14 cellular contexts compared by ENCODE assay signal in genomic region chr16:11249233-11250061, GRCh38. TPM values are rescaled to one million over a fixed set of nuclear protein-coding genes. Genes with fewer than 3 reads are reported as not detected.
DNase-seq lines count a peak whose midpoint lies in the region; ATAC-seq lines count a peak whose summit lies in the region.
"Had no signal": no experiment of that assay in that cellular context is flagged by ENCODE, and none has a peak within 500 bp of the region (broad histone marks: within the 10 kb centered on the region; RNA-seq: fewer than 3 reads in every experiment).

No MANE protein-coding gene starts in this region.

- no peak overlapping the region for H2AFZ ChIP-seq in mesenchymal stem cell (ENCODE audit: low read depth, low read length)

- H3K9me3 ChIP-seq in T-helper 17 cell (ENCODE audit: control insufficient read depth, low read length, poor library complexity, severe bottlenecking) (no peaks in the 10 kb centered on the region), mesenchymal stem cell (ENCODE audit: control insufficient read depth, low read length) (no peaks in the 10 kb centered on the region)
- H3K9me3 ChIP-seq: A549, Caco-2, heart left ventricle, psoas muscle had no signal

- peaks cover 32% of the 10 kb centered on the region for H3K4me1 ChIP-seq in mesenchymal stem cell (ENCODE audit: control insufficient read depth, insufficient read depth, low read depth, low read length)
- H3K4me1 ChIP-seq: A549, Caco-2, psoas muscle had no signal

- H2BK12ac ChIP-seq in mesenchymal stem cell (ENCODE audit: low read length in 2 of 2): peak overlapping the region in 1 of 2 experiments; percentile 21

- H4K91ac ChIP-seq in mesenchymal stem cell (ENCODE audit: low read length): peak overlapping the region; percentile 83

- H3K4me2 ChIP-seq in mesenchymal stem cell (ENCODE audit: low read length, poor library complexity, severe bottlenecking): no peak overlapping the region
- H3K4me2 ChIP-seq: A549 had no signal

- H3K27ac Mint-ChIP-seq in activated CD4-positive, alpha-beta T cell treated with anti-CD3 and anti-CD28 coated beads, Interleukin-2, amount 10 ng/mL, durations not matched to agents 24 days and 14 days: peak overlapping the region; percentile 58
- no peak overlapping the region for H3K27ac Mint-ChIP-seq in T-helper 17 cell

- DNase-seq in activated CD4-positive, alpha-beta T cell treated with anti-CD3 and anti-CD28 coated beads, Interleukin-2, amount 10 ng/mL, durations not matched to agents 24 days and 14 days: no peak
- DNase-seq in activated CD4-positive, alpha-beta T cell treated with anti-CD3 and anti-CD28 coated beads for 1 hour: no peak
- DNase-seq in T-helper 17 cell: no peak
- no peak for DNase-seq in mesenchymal stem cell
- no peak for DNase-seq in NOMO-1 treated with DMSO at 0.1 percent for 48 hours (lab: John Stamatoyannopoulos, UW; ENCODE audit: unreplicated experiment)
- DNase-seq in OCI-M1 (lab: John Stamatoyannopoulos, UW): no peak
- DNase-seq: Caco-2; central memory CD4-positive, alpha-beta T cell; HFFc6; psoas muscle had no signal

- peaks cover 5% of the 10 kb centered on the region for H3K79me1 ChIP-seq in mesenchymal stem cell (replicated peaks; ENCODE audit: low read length, poor library complexity, severe bottlenecking)

- H3K27me3 Mint-ChIP-seq in activated CD4-positive, alpha-beta T cell treated with anti-CD3 and anti-CD28 coated beads, Interleukin-2, amount 10 ng/mL, durations not matched to agents 24 days and 14 days: no peaks in the 10 kb centered on the region
- H3K27me3 Mint-ChIP-seq in T-helper 17 cell: no peaks in the 10 kb centered on the region

- H3K14ac ChIP-seq in mesenchymal stem cell (ENCODE audit: low read length in 2 of 2): no peak overlapping the region

- no peak overlapping the region for H2BK15ac ChIP-seq in mesenchymal stem cell (ENCODE audit: low read depth, poor library complexity, severe bottlenecking)

- H2BK5ac ChIP-seq in mesenchymal stem cell (ENCODE audit: low read depth, low read length, poor library complexity, severe bottlenecking): no peak overlapping the region

- intact Hi-C loops in activated CD4-positive, alpha-beta T cell treated with anti-CD3 and anti-CD28 coated beads, Interleukin-2, amount 10 ng/mL, durations not matched to agents 24 days and 14 days (cut with micrococcal nuclease): loop anchor here (5.0 to 10.0 kb wide), 2 partner anchors 67 to 335 kb away; partner anchors contain the start of gene LITAF

- no peaks in the 10 kb centered on the region for H3K9me3 Mint-ChIP-seq in activated CD4-positive, alpha-beta T cell treated with anti-CD3 and anti-CD28 coated beads, Interleukin-2, amount 10 ng/mL, durations not matched to agents 24 days and 14 days
- H3K9me3 Mint-ChIP-seq: HFFc6 had no signal

- H3K4me3 ChIP-seq in mesenchymal stem cell (ENCODE audit: insufficient read depth in 1 of 2, low read depth in 1 of 2, low read length in 2 of 2): no peak overlapping the region
- H3K4me3 ChIP-seq: A549, heart left ventricle, psoas muscle had no signal

- H3K4me1 Mint-ChIP-seq in activated CD4-positive, alpha-beta T cell treated with anti-CD3 and anti-CD28 coated beads, Interleukin-2, amount 10 ng/mL, durations not matched to agents 24 days and 14 days: peaks cover 58% of the 10 kb centered on the region
- peaks cover 29% of the 10 kb centered on the region for H3K4me1 Mint-ChIP-seq in T-helper 17 cell

- no peak for ATAC-seq in T-helper 17 cell
- ATAC-seq: A549, heart left ventricle had no signal

- no peaks in the 10 kb centered on the region for H3K27me3 ChIP-seq in mesenchymal stem cell (ENCODE audit: control insufficient read depth in 1 of 2, insufficient read depth in 1 of 2, low read length in 2 of 2)
- H3K27me3 ChIP-seq: heart left ventricle had no signal

- H3K27ac ChIP-seq in mesenchymal stem cell (ENCODE audit: low read length, poor library complexity, severe bottlenecking): no peak overlapping the region
- H3K27ac ChIP-seq: A549, heart left ventricle, psoas muscle, VCaP had no signal

- WGBS in mesenchymal stem cell: 95% methylated on average over 61 of the region's 63 CpGs

- peak overlapping the region; percentile 8 for H4K8ac ChIP-seq in mesenchymal stem cell (ENCODE audit: low read length)

- H3K23ac ChIP-seq in mesenchymal stem cell (ENCODE audit: low read length in 2 of 2): no peak overlapping the region

- no peak overlapping the region for H3K4me3 Mint-ChIP-seq in activated CD4-positive, alpha-beta T cell treated with anti-CD3 and anti-CD28 coated beads, Interleukin-2, amount 10 ng/mL, durations not matched to agents 24 days and 14 days
- H3K4me3 Mint-ChIP-seq in T-helper 17 cell: peak overlapping the region; percentile 31
- H3K4me3 Mint-ChIP-seq: HFFc6 had no signal

- peak overlapping the region in 1 of 2 experiments; percentile 19 for H3K18ac ChIP-seq in mesenchymal stem cell (ENCODE audit: low read depth in 1 of 2, low read length in 2 of 2)

- no peak overlapping the region for H2BK120ac ChIP-seq in mesenchymal stem cell (ENCODE audit: low read depth, low read length)

- H3K9ac ChIP-seq in mesenchymal stem cell (ENCODE audit: low read length): no peak overlapping the region

- H3K4ac ChIP-seq in mesenchymal stem cell (ENCODE audit: low read depth in 1 of 2, low read length in 2 of 2): peak overlapping the region in 1 of 2 experiments; percentile 18

- H3K36me3 ChIP-seq in mesenchymal stem cell (ENCODE audit: control insufficient read depth in 1 of 2, insufficient read depth in 2 of 2, low read depth in 1 of 2, low read length in 2 of 2): peaks cover 0 to 27% of the 10 kb centered on the region in 2 experiments

- H2AK5ac ChIP-seq in mesenchymal stem cell (ENCODE audit: low read length, severe bottlenecking): no peak overlapping the region

- H3K36me3 Mint-ChIP-seq in activated CD4-positive, alpha-beta T cell treated with anti-CD3 and anti-CD28 coated beads, Interleukin-2, amount 10 ng/mL, durations not matched to agents 24 days and 14 days (ENCODE audit: low read depth): peaks cover 58% of the 10 kb centered on the region
- peaks cover 2% of the 10 kb centered on the region for H3K36me3 Mint-ChIP-seq in T-helper 17 cell (ENCODE audit: low read depth)

RNA-seq across cellular contexts. Expression of gene SOCS1, which starts 6.6 kb away (rescaled TPM):
- 152 and 153 TPM in 2 replicates for total RNA-seq in activated CD4-positive, alpha-beta T cell treated with anti-CD3 and anti-CD28 coated beads, Interleukin-2, amount 10 ng/mL, durations not matched to agents 24 days and 14 days
- 10 to 100 TPM; 42.1 to 49.5 TPM for total RNA-seq in T-helper 17 cell
- polyA plus RNA-seq in mesenchymal stem cell (2013, experiment 1 of 2): 22.8 TPM
- 21.9 TPM for polyA plus RNA-seq in mesenchymal stem cell (2013, experiment 2 of 2)

RNA-seq across cellular contexts. Expression of gene TNP2, which starts 19.7 kb away (rescaled TPM):
- total RNA-seq in activated CD4-positive, alpha-beta T cell treated with anti-CD3 and anti-CD28 coated beads, Interleukin-2, amount 10 ng/mL, durations not matched to agents 24 days and 14 days: not detected in 2 replicates
- total RNA-seq in T-helper 17 cell: not detected
- polyA plus RNA-seq in mesenchymal stem cell (2013, experiment 1 of 2): not detected
- polyA plus RNA-seq in mesenchymal stem cell (2013, experiment 2 of 2): not detected
- total RNA-seq: Caco-2, heart left ventricle, HFFc6, psoas muscle, ureter had no signal
- polyA plus RNA-seq: A549, heart left ventricle, psoas muscle had no signal

RNA-seq across cellular contexts. Expression of gene PRM3, which starts 24.0 kb away (rescaled TPM):
- not detected in 2 replicates for total RNA-seq in activated CD4-positive, alpha-beta T cell treated with anti-CD3 and anti-CD28 coated beads, Interleukin-2, amount 10 ng/mL, durations not matched to agents 24 days and 14 days
- not detected for total RNA-seq in T-helper 17 cell
- not detected for polyA plus RNA-seq in mesenchymal stem cell (2013, experiment 1 of 2)
- polyA plus RNA-seq in mesenchymal stem cell (2013, experiment 2 of 2): not detected
- total RNA-seq: Caco-2, heart left ventricle, HFFc6, psoas muscle, ureter had no signal
- polyA plus RNA-seq: A549, heart left ventricle, psoas muscle had no signal

RNA-seq across cellular contexts. Expression of gene PRM2, which starts 26.8 kb away (rescaled TPM):
- not detected in 2 replicates for total RNA-seq in activated CD4-positive, alpha-beta T cell treated with anti-CD3 and anti-CD28 coated beads, Interleukin-2, amount 10 ng/mL, durations not matched to agents 24 days and 14 days
- not detected for total RNA-seq in T-helper 17 cell
- not detected for polyA plus RNA-seq in mesenchymal stem cell (2013, experiment 1 of 2)
- polyA plus RNA-seq in mesenchymal stem cell (2013, experiment 2 of 2): not detected
- total RNA-seq: Caco-2, heart left ventricle, HFFc6, psoas muscle, ureter had no signal
- polyA plus RNA-seq: A549, heart left ventricle, psoas muscle had no signal

RNA-seq across cellular contexts. Expression of gene PRM1, which starts 31.7 kb away (rescaled TPM):
- not detected in 2 replicates for total RNA-seq in activated CD4-positive, alpha-beta T cell treated with anti-CD3 and anti-CD28 coated beads, Interleukin-2, amount 10 ng/mL, durations not matched to agents 24 days and 14 days
- not detected for total RNA-seq in T-helper 17 cell
- not detected for polyA plus RNA-seq in mesenchymal stem cell (2013, experiment 1 of 2)
- not detected for polyA plus RNA-seq in mesenchymal stem cell (2013, experiment 2 of 2)
- total RNA-seq: Caco-2, heart left ventricle, HFFc6, psoas muscle, ureter had no signal
- polyA plus RNA-seq: A549, heart left ventricle, psoas muscle had no signal
